In the genomic region with DNA sequence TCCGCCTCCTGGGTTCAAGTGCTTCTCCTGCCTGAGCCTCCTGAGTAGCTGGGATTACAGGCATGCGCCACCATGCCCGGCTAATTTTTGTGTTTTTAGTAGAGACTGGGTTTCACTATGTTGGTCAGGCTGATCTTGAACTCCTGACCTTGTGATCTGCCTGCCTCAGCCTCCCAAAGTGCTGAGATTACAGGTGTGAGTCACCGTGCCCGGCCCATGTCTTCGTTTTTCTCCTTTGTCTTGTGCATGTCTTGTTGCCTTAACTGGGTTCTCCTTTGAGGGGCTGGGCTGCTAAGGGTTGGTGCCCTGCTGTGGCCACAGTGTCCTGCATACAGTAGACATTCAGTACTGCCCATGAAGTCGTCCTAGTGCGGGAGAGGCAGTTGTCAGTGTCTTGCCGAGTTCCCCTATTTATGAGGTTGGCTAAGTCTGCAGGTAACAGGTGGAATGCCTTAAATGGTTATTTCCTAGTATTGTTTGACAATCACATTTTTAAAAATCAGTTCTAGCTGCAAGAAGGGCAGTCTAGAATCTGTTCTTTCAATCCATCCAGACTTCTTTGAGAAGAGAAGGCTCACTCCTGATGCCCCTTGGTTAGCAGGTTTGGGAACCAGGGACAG, we compare ENCODE assay signal across 8 cellular contexts. TPM values are rescaled to one million over a fixed set of nuclear protein-coding genes. Genes with fewer than 3 reads are reported as not detected.
DNase-seq lines count a peak whose midpoint lies in the region; ATAC-seq, FAIRE-seq and TF ChIP-seq lines count a peak whose summit lies in the region.
"Not testable (repeated sequence)": the region's sequence is repeated elsewhere in the genome, so short reads cannot be mapped to it uniquely, and the experiment has no call there.

No MANE protein-coding gene starts in this region.

- not testable (repeated sequence) for H3K9me3 Mint-ChIP-seq in CD4-positive, alpha-beta memory T cell; IgD-negative memory B cell; T-helper 1 cell treated with Interleukin-12 subunit alpha and Interleukin-12 subunit beta and Interleukin-4 antibody, amounts not matched to agents 30 μg/mL and 1 μg/mL, for 36 hours; activated CD8-positive, alpha-beta memory T cell treated with anti-CD3 and anti-CD28 coated beads, Interleukin-2, amount 10 ng/mL, durations not matched to agents 7 days and 5 days (ENCODE audit: low read depth); activated naive CD8-positive, alpha-beta T cell treated with anti-CD3 and anti-CD28 coated beads for 36 hours

- 73 to 76% methylated on average over 9 of the region's 9 CpGs for WGBS in esophagus, 2 donors
- WGBS in pancreas, 2 donors, result 67 to 77% methylated on average over 9 of the region's 9 CpGs

- H3K4me3 ChIP-seq in CD4-positive, alpha-beta memory T cell (ENCODE audit: low read length in 2 of 2), result peak overlapping the region; percentile 45 to 48
- H3K4me3 ChIP-seq in esophagus (ENCODE audit: low read depth in 1 of 2, low read length in 2 of 2), result peak overlapping the region in 1 of 2 donors; percentile 13
- H3K4me3 ChIP-seq in pancreas, result peak overlapping the region in 1 of 4 donors; percentile 17
- not testable (repeated sequence) for H3K4me3 ChIP-seq in tibial artery

- not testable (repeated sequence) for ATAC-seq in activated CD8-positive, alpha-beta memory T cell treated with anti-CD3 and anti-CD28 coated beads, Interleukin-2, amount 10 ng/mL, durations not matched to agents 7 days and 5 days; pancreas

- H3K36me3 ChIP-seq in CD4-positive, alpha-beta memory T cell (ENCODE audit: insufficient read depth, low read length), result peaks cover 22% of the 10 kb centered on the region
- H3K36me3 ChIP-seq in esophagus (ENCODE audit: control insufficient read depth in 2 of 2, insufficient read depth in 2 of 2, low read length in 1 of 2), result not testable (repeated sequence)
- H3K36me3 ChIP-seq in pancreas (peaks cover 0 to 15% (median 0%) of the 10 kb centered on the region in 3 donors), tibial artery (peaks cover 0 to 13% (median 0%) of the 10 kb centered on the region in 3 donors)

- POLR2A ChIA-PET in CD4-positive, alpha-beta memory T cell (lab: Charles Lee; ENCODE audit: partially characterized antibody), result interaction anchor here (1.2 to 20.6 kb wide), 4 partner anchors 12 to 103 kb away, joined by 3 to 546 read pairs (median 14); no protein-coding TSS in a partner anchor

- peaks cover 29 to 59% of the 10 kb centered on the region in 2 donors for H3K36me3 Mint-ChIP-seq in CD4-positive, alpha-beta memory T cell
- H3K36me3 Mint-ChIP-seq in IgD-negative memory B cell, result not testable (repeated sequence)
- H3K36me3 Mint-ChIP-seq in T-helper 1 cell treated with Interleukin-12 subunit alpha and Interleukin-12 subunit beta and Interleukin-4 antibody, amounts not matched to agents 30 μg/mL and 1 μg/mL, for 36 hours (ENCODE audit: low read depth), result peaks cover 38% of the 10 kb centered on the region
- H3K36me3 Mint-ChIP-seq in activated CD8-positive, alpha-beta memory T cell treated with anti-CD3 and anti-CD28 coated beads, Interleukin-2, amount 10 ng/mL, durations not matched to agents 7 days and 5 days, result peaks cover 40% of the 10 kb centered on the region
- peaks cover 75% of the 10 kb centered on the region for H3K36me3 Mint-ChIP-seq in activated naive CD8-positive, alpha-beta T cell treated with anti-CD3 and anti-CD28 coated beads for 36 hours

- peak overlapping the region; percentile 76 for H3K27ac ChIP-seq in CD4-positive, alpha-beta memory T cell (ENCODE audit: low read depth, low read length)
- H3K27ac ChIP-seq in esophagus (ENCODE audit: low read depth in 2 of 2, low read length in 1 of 2) (peak overlapping the region; percentile 63 to 64), pancreas (peak overlapping the region in 3 of 4 donors; percentile 2 to 60 (median 57)), tibial artery (peak overlapping the region; percentile 46 to 68)

- peak overlapping the region; percentile 84 to 99 (median 98) for H3K4me3 Mint-ChIP-seq in CD4-positive, alpha-beta memory T cell
- peak overlapping the region; percentile 77 to 99 (median 96) for H3K4me3 Mint-ChIP-seq in IgD-negative memory B cell
- H3K4me3 Mint-ChIP-seq in T-helper 1 cell treated with Interleukin-12 subunit alpha and Interleukin-12 subunit beta and Interleukin-4 antibody, amounts not matched to agents 30 μg/mL and 1 μg/mL, for 36 hours, result peak overlapping the region; percentile 92
- peak overlapping the region; percentile 61 for H3K4me3 Mint-ChIP-seq in activated CD8-positive, alpha-beta memory T cell treated with anti-CD3 and anti-CD28 coated beads, Interleukin-2, amount 10 ng/mL, durations not matched to agents 7 days and 5 days
- peak overlapping the region; percentile 92 for H3K4me3 Mint-ChIP-seq in activated naive CD8-positive, alpha-beta T cell treated with anti-CD3 and anti-CD28 coated beads for 36 hours

- peak overlapping the region; percentile 90 to 100 (median 98) for H3K27ac Mint-ChIP-seq in CD4-positive, alpha-beta memory T cell
- H3K27ac Mint-ChIP-seq in IgD-negative memory B cell, result peak overlapping the region; percentile 95 to 98 (median 96)
- peak overlapping the region; percentile 93 for H3K27ac Mint-ChIP-seq in T-helper 1 cell treated with Interleukin-12 subunit alpha and Interleukin-12 subunit beta and Interleukin-4 antibody, amounts not matched to agents 30 μg/mL and 1 μg/mL, for 36 hours
- H3K27ac Mint-ChIP-seq in activated CD8-positive, alpha-beta memory T cell treated with anti-CD3 and anti-CD28 coated beads, Interleukin-2, amount 10 ng/mL, durations not matched to agents 7 days and 5 days, result peak overlapping the region; percentile 82
- H3K27ac Mint-ChIP-seq in activated naive CD8-positive, alpha-beta T cell treated with anti-CD3 and anti-CD28 coated beads for 36 hours, result peak overlapping the region; percentile 94

- CTCF ChIA-PET in CD4-positive, alpha-beta memory T cell (lab: Charles Lee; ENCODE audit: partially characterized antibody), result interaction anchor here (8.3 kb wide), 1 partner anchor 39 kb away, joined by 100 read pairs; no protein-coding TSS in a partner anchor
- CTCF ChIA-PET in activated CD8-positive, alpha-beta memory T cell treated with anti-CD3 and anti-CD28 coated beads, Interleukin-2, amount 10 ng/mL, durations not matched to agents 7 days and 5 days (lab: Charles Lee), result interaction anchor here (1.3 to 6.5 kb wide), 2 partner anchors 16 to 101 kb away, joined by 3 to 75 read pairs; no protein-coding TSS in a partner anchor

- FAIRE-seq in pancreas (lab: Jason Lieb, UNC), result not testable (repeated sequence)

- not testable (repeated sequence) for H3K27me3 Mint-ChIP-seq in CD4-positive, alpha-beta memory T cell; IgD-negative memory B cell; T-helper 1 cell treated with Interleukin-12 subunit alpha and Interleukin-12 subunit beta and Interleukin-4 antibody, amounts not matched to agents 30 μg/mL and 1 μg/mL, for 36 hours (ENCODE audit: low read depth); activated CD8-positive, alpha-beta memory T cell treated with anti-CD3 and anti-CD28 coated beads, Interleukin-2, amount 10 ng/mL, durations not matched to agents 7 days and 5 days; activated naive CD8-positive, alpha-beta T cell treated with anti-CD3 and anti-CD28 coated beads for 36 hours

- H3K4me1 ChIP-seq in CD4-positive, alpha-beta memory T cell (ENCODE audit: insufficient read depth, low read length), result peaks cover 56% of the 10 kb centered on the region
- H3K4me1 ChIP-seq in esophagus (ENCODE audit: control insufficient read depth in 2 of 2, insufficient read depth in 2 of 2, low read length in 1 of 2) (peaks cover 2 to 18% of the 10 kb centered on the region in 2 donors), pancreas (peaks cover 12 to 43% (median 17%) of the 10 kb centered on the region in 3 donors), tibial artery (peaks cover 0 to 73% (median 30%) of the 10 kb centered on the region in 4 donors)

- peak in 1 of 5 donors; percentile 64 for DNase-seq in CD4-positive, alpha-beta memory T cell
- not testable (repeated sequence) for DNase-seq in activated CD8-positive, alpha-beta memory T cell treated with anti-CD3 and anti-CD28 coated beads, Interleukin-2, amount 10 ng/mL, durations not matched to agents 7 days and 5 days; activated naive CD8-positive, alpha-beta T cell treated with anti-CD3 and anti-CD28 coated beads for 36 hours; pancreas; tibial artery

- not testable (repeated sequence) for H3K27me3 ChIP-seq in CD4-positive, alpha-beta memory T cell (ENCODE audit: insufficient read depth, low read length); esophagus (ENCODE audit: control insufficient read depth in 1 of 2, insufficient read depth in 2 of 2, low read length in 2 of 2); pancreas; tibial artery

- peaks cover 54 to 79% (median 61%) of the 10 kb centered on the region in 4 donors for H3K4me1 Mint-ChIP-seq in CD4-positive, alpha-beta memory T cell
- peaks cover 53 to 71% (median 67%) of the 10 kb centered on the region in 3 donors for H3K4me1 Mint-ChIP-seq in IgD-negative memory B cell
- peaks cover 66% of the 10 kb centered on the region for H3K4me1 Mint-ChIP-seq in T-helper 1 cell treated with Interleukin-12 subunit alpha and Interleukin-12 subunit beta and Interleukin-4 antibody, amounts not matched to agents 30 μg/mL and 1 μg/mL, for 36 hours (ENCODE audit: low read depth)
- H3K4me1 Mint-ChIP-seq in activated CD8-positive, alpha-beta memory T cell treated with anti-CD3 and anti-CD28 coated beads, Interleukin-2, amount 10 ng/mL, durations not matched to agents 7 days and 5 days, result peaks cover 61% of the 10 kb centered on the region
- peaks cover 65% of the 10 kb centered on the region for H3K4me1 Mint-ChIP-seq in activated naive CD8-positive, alpha-beta T cell treated with anti-CD3 and anti-CD28 coated beads for 36 hours

- not testable (repeated sequence) for H3K9me3 ChIP-seq in CD4-positive, alpha-beta memory T cell (ENCODE audit: control insufficient read depth in 1 of 2, low read length in 2 of 2); esophagus (ENCODE audit: control insufficient read depth in 2 of 2, insufficient read depth in 1 of 2, low read depth in 1 of 2, low read length in 1 of 2); pancreas; tibial artery

- not testable (repeated sequence) for TF ChIP-seq CTCF in pancreas (IDR thresholded peaks at IDR 0.05); tibial artery (IDR thresholded peaks at IDR 0.05)

- intact Hi-C loops in CD4-positive, alpha-beta memory T cell (cut with micrococcal nuclease), result loop anchor here (1.0 kb wide), 1 partner anchor 17 kb away; no protein-coding TSS in a partner anchor
- intact Hi-C loops in pancreas (cut with DNase I), result loop anchor here in 1 of 3 donors (10.0 kb wide), 1 partner anchor 54 kb away; no protein-coding TSS in a partner anchor
- intact Hi-C loops in tibial artery (cut with DNase I; ENCODE audit: low total_unique reads), result not testable (repeated sequence)

RNA-seq across cellular contexts. Expression of gene TMEM131L, which starts 5.0 kb away (rescaled TPM):
- 10 to 100 TPM; 62.5 to 65.6 TPM for total RNA-seq in CD4-positive, alpha-beta memory T cell
- polyA plus RNA-seq in CD4-positive, alpha-beta memory T cell, result 10 to 100 TPM; 20.8 to 43.8 TPM
- polyA plus RNA-seq in IgD-negative memory B cell (48.4 TPM), esophagus (1 to 10 TPM; 3.4 to 4.0 TPM), pancreas (10 to 100 TPM in 1 of 2 donors, 1 to 10 TPM in 1; 9.4 to 11.2 TPM)
- 10 to 100 TPM; 29.2 to 34.0 TPM for total RNA-seq in activated CD8-positive, alpha-beta memory T cell treated with anti-CD3 and anti-CD28 coated beads, Interleukin-2, amount 10 ng/mL, durations not matched to agents 7 days and 5 days
- total RNA-seq in activated naive CD8-positive, alpha-beta T cell treated with anti-CD3 and anti-CD28 coated beads for 36 hours, result 10 to 100 TPM; 45.4 to 48.1 TPM
- total RNA-seq in pancreas, result 10 to 100 TPM; 17.0 to 29.5 (median 25.0) TPM
